In genomic region chrX:24149346-24150050, GRCh38 we compare ENCODE assay signal across 8 cellular contexts. TPM values are rescaled to one million over a fixed set of nuclear protein-coding genes. Genes with fewer than 3 reads are reported as not detected.
DNase-seq lines count a peak whose midpoint lies in the region; ATAC-seq lines count a peak whose summit lies in the region.

Gene ZFX, plus strand, starts transcription at chrX:24149729. Its CDS starts 23,014 bp downstream, at chrX:24172743.

- intact Hi-C loops in left colon (cut with DNase I, micrococcal nuclease), result no loop called here

- ATAC-seq in GM21717 (IDR thresholded peaks at IDR 0.05; ENCODE audit: unreplicated experiment) (peak; percentile 45), left colon (peak; percentile 69)
- ATAC-seq in activated CD4-positive, CD25-positive, alpha-beta regulatory T cell treated with anti-CD3 and anti-CD28 coated beads, Interleukin-2, amount 50 U/mL, for 24 hours, result peak; percentile 46 to 56

- H3K36me3 ChIP-seq in KOPT-K1 (ENCODE audit: insufficient read depth, low read length), result peaks cover 13% of the 10 kb centered on the region

- H3K27ac ChIP-seq in KOPT-K1 (ENCODE audit: low read depth, low read length, poor library complexity, severe bottlenecking), result peak within 1 kb of the TSS; percentile 84

- peak; percentile 68 for DNase-seq in GDM1 (lab: John Stamatoyannopoulos, UW)
- DNase-seq in cerebellum (ENCODE audit: low spot score), result peak; percentile 38
- DNase-seq in left colon, result peak; percentile 72 to 81
- peak; percentile 56 to 60 for DNase-seq in stimulated activated CD4-positive, alpha-beta T cell treated with anti-CD3 and anti-CD28 coated beads, Interleukin-1b, Interleukin-23, amount 100 ng/mL, for 4 hours (ENCODE audit: low read depth in 2 of 2)
- no peak for DNase-seq in dedifferentiated amniotic fluid mesenchymal stem cell (ENCODE audit: extremely low spot score)

- no peaks in the 10 kb centered on the region for H3K9me3 ChIP-seq in KOPT-K1 (ENCODE audit: insufficient read depth, low read length, poor library complexity, severe bottlenecking)

RNA-seq across cellular contexts. Expression of gene ZFX, which starts in this region (rescaled TPM):
- 68.5 TPM for total RNA-seq in cerebellum
- 10 to 100 TPM; 41.8 to 52.3 TPM for total RNA-seq in left colon
